In the genomic region with DNA sequence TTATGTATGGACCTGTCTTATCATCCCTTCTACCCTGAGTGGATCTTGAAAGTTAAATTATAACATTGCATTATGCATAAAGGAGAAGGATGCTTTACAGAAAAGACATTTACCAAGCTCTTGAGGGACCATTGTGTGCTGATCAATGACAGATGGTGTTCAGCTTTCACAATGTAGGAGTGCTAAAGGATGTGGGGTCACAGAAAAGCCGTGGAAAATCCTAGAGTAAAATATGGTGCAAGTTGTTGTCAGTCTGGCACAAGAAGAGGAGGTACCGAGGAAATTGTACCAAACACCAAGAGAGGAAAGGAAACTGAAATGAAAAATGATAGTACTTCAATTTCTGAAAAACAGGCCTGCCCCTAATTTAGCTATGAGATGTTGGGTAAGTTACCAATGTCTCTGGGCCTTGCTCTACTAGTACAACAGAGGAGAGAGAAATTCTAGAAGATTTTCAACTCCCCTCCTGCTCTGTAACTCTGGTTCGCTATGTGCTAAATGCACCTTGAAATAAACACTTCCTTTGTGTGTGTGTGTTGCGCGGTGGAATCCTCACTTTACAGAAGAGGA, we compare ENCODE assay signal across 13 cellular contexts.
A peak's percentile ranks its signal among the peaks of the same experiment; 100 is the strongest.
DNase-seq lines count a peak whose midpoint lies in the region; ATAC-seq and TF ChIP-seq lines count a peak whose summit lies in the region.
"Had no signal": no experiment of that assay in that cellular context is flagged by ENCODE, and none has a peak within 500 bp of the region (broad histone marks: within the 10 kb centered on the region; RNA-seq: fewer than 3 reads in every experiment).

No MANE protein-coding gene starts in this region.

- peaks cover 15% of the 10 kb centered on the region for H3K4me1 Mint-ChIP-seq in CD8-positive, alpha-beta T cell (ENCODE audit: low read depth)
- H3K4me1 Mint-ChIP-seq in dendritic cell treated with granulocyte-macrophage colony-stimulating factor and Interleukin-4, amounts not matched to agents 40 ng/mL and 50 ng/mL, for 4 days (ENCODE audit: low read depth), result peaks cover 42% of the 10 kb centered on the region

- no peaks in the 10 kb centered on the region for H3K27me3 ChIP-seq in CD8-positive, alpha-beta T cell (ENCODE audit: insufficient read depth, low read length)
- H3K27me3 ChIP-seq in esophagus muscularis mucosa (no peaks in the 10 kb centered on the region), GM23248 (replicated peaks; ENCODE audit: insufficient read depth) (peaks cover 46% of the 10 kb centered on the region)

- no peaks in the 10 kb centered on the region for H3K4me1 ChIP-seq in CD8-positive, alpha-beta T cell (ENCODE audit: insufficient read depth, low read length)
- H3K4me1 ChIP-seq in esophagus muscularis mucosa (peaks cover 33 to 53% (median 44%) of the 10 kb centered on the region in 4 donors), GM23248 (ENCODE audit: insufficient read depth) (no peaks in the 10 kb centered on the region)

- no peak overlapping the region for H3K4me2 ChIP-seq in GM23248 (ENCODE audit: unreplicated experiment)

- no peak overlapping the region for H3K27ac ChIP-seq in CD8-positive, alpha-beta T cell (ENCODE audit: low read depth, low read length)
- peak overlapping the region in 2 of 4 donors; percentile 47 to 67 for H3K27ac ChIP-seq in esophagus muscularis mucosa (replicated peaks in 1 of 4)
- H3K27ac ChIP-seq in GM23248, result no peak overlapping the region

- in situ Hi-C loops in GM23248 (cut with MboI), result no loop called here

- H3K79me2 ChIP-seq in GM23248 (ENCODE audit: insufficient read depth), result no peaks in the 10 kb centered on the region

- no peaks in the 10 kb centered on the region for H3K36me3 ChIP-seq in CD8-positive, alpha-beta T cell (ENCODE audit: insufficient read depth, low read length)
- H3K36me3 ChIP-seq in esophagus muscularis mucosa (no peaks in the 10 kb centered on the region), GM23248 (ENCODE audit: low read depth) (no peaks in the 10 kb centered on the region)

- H2AFZ ChIP-seq in GM23248, result no peak overlapping the region

- no peaks in the 10 kb centered on the region for H4K20me1 ChIP-seq in GM23248 (ENCODE audit: insufficient read depth)

- no peak for TF ChIP-seq POLR2A in esophagus muscularis mucosa (IDR thresholded peaks at IDR 0.05; ENCODE audit: low read depth)

- H3K4me3 Mint-ChIP-seq in CD8-positive, alpha-beta T cell, result peak overlapping the region; percentile 1
- H3K4me3 Mint-ChIP-seq in dendritic cell treated with granulocyte-macrophage colony-stimulating factor and Interleukin-4, amounts not matched to agents 40 ng/mL and 50 ng/mL, for 4 days, result no peak overlapping the region
- H3K4me3 Mint-ChIP-seq: central memory CD8-positive, alpha-beta T cell had no signal

- H3K27ac Mint-ChIP-seq in CD8-positive, alpha-beta T cell, result peak overlapping the region; percentile 25
- H3K27ac Mint-ChIP-seq in dendritic cell treated with granulocyte-macrophage colony-stimulating factor and Interleukin-4, amounts not matched to agents 40 ng/mL and 50 ng/mL, for 4 days, result peak overlapping the region; percentile 10

- no peaks in the 10 kb centered on the region for H3K9me3 Mint-ChIP-seq in CD8-positive, alpha-beta T cell
- no peaks in the 10 kb centered on the region for H3K9me3 Mint-ChIP-seq in dendritic cell treated with granulocyte-macrophage colony-stimulating factor and Interleukin-4, amounts not matched to agents 40 ng/mL and 50 ng/mL, for 4 days
- H3K9me3 Mint-ChIP-seq: central memory CD8-positive, alpha-beta T cell had no signal

- no peak for TF ChIP-seq EP300 in esophagus muscularis mucosa (IDR thresholded peaks at IDR 0.05)

- WGBS in esophagus muscularis mucosa, result 69% methylated on average over 5 of the region's 5 CpGs
- 86 to 92% methylated on average over 5 of the region's 5 CpGs for WGBS in GM23248 (ENCODE audit: low coverage in 1 of 2, low lambda C conversion rate in 2 of 2, missing lambda C conversion rate in 2 of 2), 2 experiments

- H3K9me2 ChIP-seq in GM23248 (ENCODE audit: insufficient read depth), result no peaks in the 10 kb centered on the region

- POLR2A ChIA-PET in CD8-positive, alpha-beta T cell (lab: Charles Lee), result interaction anchor here (1.2 kb wide), 1 partner anchor 37 kb away, joined by 3 read pairs; no protein-coding TSS in a partner anchor

- H3K4me3 ChIP-seq in CD8-positive, alpha-beta T cell (ENCODE audit: low read depth, low read length), result no peak overlapping the region
- H3K4me3 ChIP-seq in esophagus muscularis mucosa (no peak overlapping the region), GM23248 (no peak overlapping the region)

- no peaks in the 10 kb centered on the region for H3K27me3 Mint-ChIP-seq in CD8-positive, alpha-beta T cell (ENCODE audit: low read depth)
- H3K27me3 Mint-ChIP-seq in dendritic cell treated with granulocyte-macrophage colony-stimulating factor and Interleukin-4, amounts not matched to agents 40 ng/mL and 50 ng/mL, for 4 days, result no peaks in the 10 kb centered on the region

- DNase-seq in CD8-positive, alpha-beta T cell, result no peak
- DNase-seq in esophagus muscularis mucosa (ENCODE audit: extremely low spot score), result no peak
- no peak for DNase-seq in stimulated activated CD4-positive, alpha-beta T cell treated with anti-CD3 and anti-CD28 coated beads, Interleukin-12 subunit alpha, Interleukin-12 subunit beta, amount 100 ng/mL, for 4 hours
- DNase-seq in GM23248, result no peak
- DNase-seq: activated CD4-positive, CD25-positive, alpha-beta regulatory T cell; NCI-H748 treated with DMSO at 0.1 percent for 48 hours; posterior cingulate gyrus had no signal

- H3K36me3 Mint-ChIP-seq in CD8-positive, alpha-beta T cell, result no peaks in the 10 kb centered on the region
- H3K36me3 Mint-ChIP-seq in dendritic cell treated with granulocyte-macrophage colony-stimulating factor and Interleukin-4, amounts not matched to agents 40 ng/mL and 50 ng/mL, for 4 days (ENCODE audit: low read depth), result no peaks in the 10 kb centered on the region

- CTCF ChIA-PET in CD8-positive, alpha-beta T cell (lab: Charles Lee), result interaction anchor here (0.8 to 1.0 kb wide), 2 partner anchors 108 to 265 kb away, joined by 3 to 4 read pairs; no protein-coding TSS in a partner anchor

- intact Hi-C loops in CD8-positive, alpha-beta T cell (cut with DNase I, micrococcal nuclease), result no loop called here
- intact Hi-C loops in dendritic cell treated with granulocyte-macrophage colony-stimulating factor and Interleukin-4, amounts not matched to agents 40 ng/mL and 50 ng/mL, for 4 days (cut with micrococcal nuclease), result no loop called here
- intact Hi-C loops in esophagus muscularis mucosa (cut with DNase I), result loop anchor here (10.0 kb wide), 1 partner anchor 168 kb away; no protein-coding TSS in a partner anchor

- ATAC-seq in CD8-positive, alpha-beta T cell, result no peak
- ATAC-seq in GM18907 (IDR thresholded peaks at IDR 0.05; ENCODE audit: unreplicated experiment) (peak; percentile 58), HG03280 (IDR thresholded peaks at IDR 0.05; ENCODE audit: unreplicated experiment) (peak; percentile 59), HG03439 (IDR thresholded peaks at IDR 0.05; ENCODE audit: unreplicated experiment) (no peak)
- ATAC-seq: HepG2 had no signal

- H3K9ac ChIP-seq in GM23248, result no peak overlapping the region

- H3K9me3 ChIP-seq in CD8-positive, alpha-beta T cell (ENCODE audit: low read length), result no peaks in the 10 kb centered on the region
- H3K9me3 ChIP-seq in esophagus muscularis mucosa (no peaks in the 10 kb centered on the region), GM23248 (ENCODE audit: low read depth) (no peaks in the 10 kb centered on the region)

- TF ChIP-seq CTCF in CD8-positive, alpha-beta T cell (IDR thresholded peaks at IDR 0.05), result no peak
- no peak for TF ChIP-seq CTCF in esophagus muscularis mucosa (IDR thresholded peaks at IDR 0.05)

- no peaks in the 10 kb centered on the region for H3F3A ChIP-seq in GM23248 (ENCODE audit: insufficient read depth)

Comparison
In these comparisons a context has a peak if more than half of its experiments do, and no peak if none do; other contexts are left out.
1. ATAC-seq: peak in GM18907 (single experiment) and HG03280 (single experiment); none in CD8-positive, alpha-beta T cell (single experiment) and HG03439 (single experiment).